Comparison of ENCODE assay signal across 8 cellular contexts in the genomic region with DNA sequence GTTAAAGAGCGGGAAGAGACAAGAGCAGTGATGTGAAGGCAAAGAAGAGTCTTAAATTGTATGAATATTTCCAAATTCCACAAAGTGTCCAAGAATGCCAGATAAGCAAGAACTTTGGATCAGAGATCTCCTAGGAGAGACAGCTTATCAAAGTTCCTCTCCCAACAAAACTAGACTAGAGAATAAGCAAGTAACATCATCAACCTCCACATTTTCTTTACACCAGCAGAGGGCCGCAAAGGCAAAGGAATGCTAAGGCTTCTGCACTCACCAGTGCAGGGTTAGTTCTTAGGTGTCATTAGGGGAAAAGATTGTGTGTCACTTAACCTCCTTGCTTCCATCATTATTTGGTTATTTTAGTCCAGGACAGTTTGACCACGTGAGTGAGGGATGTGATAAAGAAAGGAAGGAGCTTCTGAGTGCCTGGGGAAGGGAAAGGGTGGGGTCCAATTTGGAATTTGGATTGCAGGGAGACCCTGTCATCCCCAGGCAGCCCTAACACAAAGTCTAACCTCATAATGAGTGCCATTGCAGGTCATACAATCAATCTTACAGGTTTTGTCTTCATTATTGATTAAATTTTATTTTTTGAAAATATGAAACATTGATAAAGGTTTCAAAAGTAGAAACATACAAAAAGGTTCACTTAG. TPM values are rescaled to one million over a fixed set of nuclear protein-coding genes. Genes with fewer than 3 reads are reported as not detected.
DNase-seq lines count a peak whose midpoint lies in the region; ATAC-seq and TF ChIP-seq lines count a peak whose summit lies in the region.

No MANE protein-coding gene starts in this region.

- no peaks in the 10 kb centered on the region for H3K27me3 Mint-ChIP-seq in WTC11 (ENCODE audit: low read depth)

- peak; percentile 50; the same call in 1 of the 2 replicates for TF ChIP-seq CTCF in WTC11 (IDR thresholded peaks at IDR 0.05)

- CTCF ChIA-PET in WTC11 (lab: Charles Lee), result interaction anchor here (0.5 to 1.2 kb wide), 21 partner anchors 8 to 430 kb away, joined by 3 to 8 read pairs (median 3); partner anchors contain the start of gene CNOT10

- intact Hi-C loops in left colon (cut with DNase I, micrococcal nuclease), result loop anchor here in 1 of 2 donors (5.0 kb wide), 1 partner anchor 157 kb away; no protein-coding TSS in a partner anchor

- H3K27ac Mint-ChIP-seq in WTC11, result no peak overlapping the region

- peak; percentile 87 for ATAC-seq in HG02884 (IDR thresholded peaks at IDR 0.05; ENCODE audit: unreplicated experiment)
- peak; percentile 96 for ATAC-seq in WTC11
- ATAC-seq in left colon, result peak; percentile 86

- H3K9me3 Mint-ChIP-seq in WTC11, result no peaks in the 10 kb centered on the region

- peak; percentile 67 for DNase-seq in activated gamma-delta T cell treated with Interleukin-2 at 50 U/mL for 16 hours
- no peak for DNase-seq in activated gamma-delta T cell (lab: John Stamatoyannopoulos, UW)
- peak; percentile 7 for DNase-seq in NCI-H2171 (lab: John Stamatoyannopoulos, UW)
- DNase-seq in WTC11 (ENCODE audit: low spot score), result peak; percentile 69
- peak; percentile 59 for DNase-seq in central memory CD4-positive, alpha-beta T cell
- peak; percentile 49 to 66 for DNase-seq in left colon
- DNase-seq in stimulated activated CD4-positive, alpha-beta T cell treated with anti-CD3 and anti-CD28 coated beads, Interleukin-4, amount 100 ng/mL, for 48 hours (ENCODE audit: low read depth in 2 of 2), result peak; percentile 28 to 43

- H3K4me1 Mint-ChIP-seq in WTC11, result no peaks in the 10 kb centered on the region

- H3K36me3 Mint-ChIP-seq in WTC11, result no peaks in the 10 kb centered on the region

- POLR2A ChIA-PET in WTC11 (lab: Charles Lee), result no interaction called here

- no peak overlapping the region for H3K4me3 Mint-ChIP-seq in WTC11

TF ChIP-seq in WTC11, 78 proteins besides CTCF, POLR2A, EP300 and RAD21:
- TF ChIP-seq ZMAT4 (CRISPR knock-in tag; IDR thresholded peaks at IDR 0.05) (no peak), CDX4 (CRISPR knock-in tag; IDR thresholded peaks at IDR 0.05; ENCODE audit: borderline replicate concordance) (no peak), FOXJ3 (CRISPR knock-in tag; IDR thresholded peaks at IDR 0.05; ENCODE audit: borderline replicate concordance) (no peak), ZNF532 (CRISPR knock-in tag; IDR thresholded peaks at IDR 0.05; ENCODE audit: borderline replicate concordance) (no peak), TP53 (CRISPR knock-in tag; IDR thresholded peaks at IDR 0.05) (no peak), FOXK1 (CRISPR knock-in tag; IDR thresholded peaks at IDR 0.05) (no peak)
- TF ChIP-seq, protein P1, sequence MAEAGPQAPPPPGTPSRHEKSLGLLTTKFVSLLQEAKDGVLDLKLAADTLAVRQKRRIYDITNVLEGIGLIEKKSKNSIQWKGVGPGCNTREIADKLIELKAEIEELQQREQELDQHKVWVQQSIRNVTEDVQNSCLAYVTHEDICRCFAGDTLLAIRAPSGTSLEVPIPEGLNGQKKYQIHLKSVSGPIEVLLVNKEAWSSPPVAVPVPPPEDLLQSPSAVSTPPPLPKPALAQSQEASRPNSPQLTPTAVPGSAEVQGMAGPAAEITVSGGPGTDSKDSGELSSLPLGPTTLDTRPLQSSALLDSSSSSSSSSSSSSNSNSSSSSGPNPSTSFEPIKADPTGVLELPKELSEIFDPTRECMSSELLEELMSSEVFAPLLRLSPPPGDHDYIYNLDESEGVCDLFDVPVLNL (CRISPR knock-in tag; IDR thresholded peaks at IDR 0.05; ENCODE audit: borderline replicate concordance, low read depth), result no peak

RNA-seq across cellular contexts. Expression of gene CMTM6, which starts 7.5 kb away (rescaled TPM):
- total RNA-seq in WTC11 (2021), result 36.0 to 42.3 TPM (median 39.3 TPM) in 3 replicates
- total RNA-seq in left colon, result 10 to 100 TPM; 61.3 to 66.7 TPM
